In the genomic region with DNA sequence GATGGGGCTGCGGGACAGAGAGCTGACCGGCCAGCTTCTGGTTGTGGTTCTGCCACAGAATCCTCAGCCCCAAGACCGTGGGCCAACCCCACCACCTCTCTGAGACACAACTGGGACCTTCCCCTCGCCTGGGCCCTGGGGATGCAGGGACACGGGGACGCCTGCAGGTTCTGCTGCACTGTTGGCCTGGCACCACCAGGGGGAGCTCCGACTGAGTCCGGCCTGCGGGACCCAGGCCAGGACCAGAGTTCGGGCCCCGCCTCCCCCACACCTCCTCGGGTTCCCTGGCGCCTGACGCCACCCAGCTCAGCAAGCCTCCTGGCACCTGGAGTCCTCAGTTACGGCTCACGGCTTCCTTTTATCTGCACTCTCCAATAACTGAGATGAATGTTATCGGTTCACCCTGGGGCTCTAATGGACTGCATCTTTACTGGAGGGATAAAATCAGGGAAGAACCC, we compare ENCODE assay signal across 8 cellular contexts. TPM values are rescaled to one million over a fixed set of nuclear protein-coding genes. Genes with fewer than 3 reads are reported as not detected.
DNase-seq lines count a peak whose midpoint lies in the region; ATAC-seq and TF ChIP-seq lines count a peak whose summit lies in the region.

No MANE protein-coding gene starts in this region.

- peaks cover 3 to 24% (median 14%) of the 10 kb centered on the region in 4 donors for H3K4me1 ChIP-seq in liver (ENCODE audit: control insufficient read depth in 4 of 4, insufficient read depth in 4 of 4, low read length in 3 of 4)

- peak; percentile 42 for DNase-seq in AG10803 (ENCODE audit: low read depth)
- DNase-seq in H7: peak; percentile 98
- DNase-seq in NCI-H345 treated with DMSO at 0.1 percent for 48 hours (lab: John Stamatoyannopoulos, UW; ENCODE audit: unreplicated experiment): peak; percentile 99
- DNase-seq in activated CD4-positive, alpha-beta T cell treated with anti-CD3 and anti-CD28 coated beads for 4 hours: peak; percentile 69 to 76
- peak; percentile 76 for DNase-seq in cerebellar cortex (ENCODE audit: low spot score)
- DNase-seq in stimulated activated CD8-positive, alpha-beta memory T cell treated with anti-CD3 and anti-CD28 coated beads, Interleukin-12 subunit alpha, Interleukin-12 subunit beta, amount 100 ng/mL, for 1 hour (ENCODE audit: low read depth): peak; percentile 52

- H3K27me3 ChIP-seq in H7 (ENCODE audit: control insufficient read depth, insufficient read depth, low read length): no peaks in the 10 kb centered on the region
- H3K27me3 ChIP-seq in liver (ENCODE audit: control insufficient read depth in 4 of 4, insufficient read depth in 4 of 4, low read length in 3 of 4): no peaks in the 10 kb centered on the region

- H3K36me3 ChIP-seq in H7 (replicated peaks; ENCODE audit: control insufficient read depth, insufficient read depth, low read length) (peaks cover 4% of the 10 kb centered on the region), liver (ENCODE audit: control insufficient read depth in 4 of 4, insufficient read depth in 3 of 4, low read depth in 1 of 4, low read length in 3 of 4) (peaks cover 0 to 9% (median 2%) of the 10 kb centered on the region in 4 donors)

- no peak overlapping the region for H3K4me3 ChIP-seq in AG10803 (ENCODE audit: low read length)
- no peak overlapping the region for H3K4me3 ChIP-seq in H7 (ENCODE audit: insufficient read depth, low read depth, low read length)
- H3K4me3 ChIP-seq in liver (ENCODE audit: low read depth in 1 of 3, low read length in 3 of 3): no peak overlapping the region

- H3K9me3 ChIP-seq in liver (ENCODE audit: control insufficient read depth in 4 of 4, low read length in 3 of 4): no peaks in the 10 kb centered on the region

- no peak for ATAC-seq in HG03520 (IDR thresholded peaks at IDR 0.05; ENCODE audit: unreplicated experiment)

- WGBS in liver: 12% methylated on average over 17 of the region's 17 CpGs

- peak; percentile 83 to 95 for TF ChIP-seq RAD21 in liver (IDR thresholded peaks at IDR 0.05)

- TF ChIP-seq CTCF in AG10803 (conservative IDR thresholded peaks at IDR 0.05; ENCODE audit: low read length) (peak; percentile 86), liver (IDR thresholded peaks at IDR 0.05; ENCODE audit: low read depth, low read length, missing input control) (peak; percentile 96)

- no peak overlapping the region for H3K9ac ChIP-seq in liver (ENCODE audit: low read depth in 1 of 2, low read length in 2 of 2)

- peak overlapping the region in 1 of 2 donors; percentile 26 for H3K27ac ChIP-seq in liver (ENCODE audit: low read depth in 1 of 2, low read length in 2 of 2)

TF ChIP-seq in liver, 16 proteins besides CTCF, POLR2A, EP300 and RAD21:
- peak; percentile 40 to 41 for TF ChIP-seq HNF4A (conservative IDR thresholded peaks at IDR 0.05)
- peak; percentile 40 for TF ChIP-seq SP1 (IDR thresholded peaks at IDR 0.05)
- no peak for TF ChIP-seq YY1 (IDR thresholded peaks at IDR 0.05)
- peak; percentile 41 to 56 for TF ChIP-seq RXRA (IDR thresholded peaks at IDR 0.05)

RNA-seq across cellular contexts. Expression of gene TBC1D16, which starts 27.3 kb away (rescaled TPM):
- 81.8 and 95.8 TPM in 2 replicates for total RNA-seq in H7 (2014; rRNA removed; shearing (Covaris generic))
- 10 to 100 TPM in 1 of 2 donors, 1 to 10 TPM in 1; 4.7 to 29.5 TPM for total RNA-seq in liver
- polyA plus RNA-seq in liver: 1 to 10 TPM; 3.4 to 4.7 TPM

RNA-seq across cellular contexts. Expression of gene CCDC40, which starts 28.0 kb away (rescaled TPM):
- 3.8 and 4.2 TPM in 2 replicates for total RNA-seq in H7 (2014; rRNA removed; shearing (Covaris generic))
- total RNA-seq in liver: 1 to 10 TPM in 1 of 2 donors, under 1 TPM in 1; 0.93 to 3.0 TPM
- polyA plus RNA-seq in liver: 1 to 10 TPM in 1 of 2 donors, under 1 TPM in 1; 0.60 to 1.9 TPM

Comparison
In these comparisons a context has a peak if more than half of its experiments do, and no peak if none do; other contexts are left out.
1. DNase-seq: peak in every context shown above with its lines; median percentile 99 in NCI-H345 treated with DMSO at 0.1 percent for 48 hours; 98 in H7; 76 in cerebellar cortex; 72 in activated CD4-positive, alpha-beta T cell treated with anti-CD3 and anti-CD28 coated beads for 4 hours; 52 in stimulated activated CD8-positive, alpha-beta memory T cell treated with anti-CD3 and anti-CD28 coated beads, Interleukin-12 subunit alpha, Interleukin-12 subunit beta, amount 100 ng/mL, for 1 hour; 42 in AG10803.